ENCODE assay signal across 26 cellular contexts in genomic region chr2:99656938-99657337, GRCh38.
A peak's percentile ranks its signal among the peaks of the same experiment; 100 is the strongest.
DNase-seq lines count a peak whose midpoint lies in the region; ATAC-seq, FAIRE-seq and TF ChIP-seq lines count a peak whose summit lies in the region.
"Had no signal": no experiment of that assay in that cellular context is flagged by ENCODE, and none has a peak within 500 bp of the region (broad histone marks: within the 10 kb centered on the region; RNA-seq: fewer than 3 reads in every experiment).

No MANE protein-coding gene starts in this region.

- DNase-seq in NCI-H2227 (lab: John Stamatoyannopoulos, UW; ENCODE audit: unreplicated experiment) (peak; percentile 35), astrocyte (ENCODE audit: low read depth) (peak; percentile 49), left ventricle myocardium superior (no peak), thoracic aorta (ENCODE audit: low spot score) (no peak), AG08395 (ENCODE audit: low spot score) (no peak), GM19238 (ENCODE audit: insufficient read length, low spot score) (no peak), PC-9 (no peak)
- no peak for DNase-seq in stimulated activated CD4-positive, alpha-beta T cell treated with anti-CD3 and anti-CD28 coated beads, Interleukin-12 subunit alpha, Interleukin-12 subunit beta, amount 100 ng/mL, for 4 hours
- DNase-seq: activated CD8-positive, alpha-beta T cell treated with anti-CD3 and anti-CD28 coated beads for 36 hours; activated gamma-delta T cell treated with Interleukin-2 at 50 U/mL for 16 hours; activated T-cell treated with anti-CD3 and anti-CD28 coated beads for 4 hours; KG1; left lung; natural killer cell; NCI-H1048; NCI-H2029 treated with DMSO at 0.1 percent for 48 hours; NCI-H446; RPMI8226; testis had no signal

- BruUV-seq in PC-9 (replicated peaks; lab: Mats Ljungman, UMichigan): no TSS peak

- no peaks in the 10 kb centered on the region for H3K27me3 ChIP-seq in astrocyte (ENCODE audit: insufficient read depth, low read length)
- no peaks in the 10 kb centered on the region for H3K27me3 ChIP-seq in thoracic aorta (replicated peaks; ENCODE audit: insufficient read depth)
- H3K27me3 ChIP-seq in PC-9 (ENCODE audit: insufficient read depth, low read depth): peaks cover 90% of the 10 kb centered on the region
- H3K27me3 ChIP-seq: cardiac muscle cell, left lung, testis had no signal

- no peaks in the 10 kb centered on the region for H3K27me3 Mint-ChIP-seq in astrocyte (ENCODE audit: low read depth, unreplicated experiment)
- H3K27me3 Mint-ChIP-seq: activated CD8-positive, alpha-beta T cell treated with anti-CD3 and anti-CD28 coated beads for 36 hours; dendritic cell treated with granulocyte-macrophage colony-stimulating factor and Interleukin-4, amounts not matched to agents 40 ng/mL and 50 ng/mL, for 4 days had no signal

- H4K20me1 ChIP-seq in astrocyte (ENCODE audit: insufficient read depth, low read length) (no peaks in the 10 kb centered on the region), PC-9 (ENCODE audit: insufficient read depth) (no peaks in the 10 kb centered on the region; the same call in 1 of the 2 replicates)

- no peak overlapping the region for H3K9ac ChIP-seq in astrocyte (ENCODE audit: low read length)
- H3K9ac ChIP-seq: parathyroid adenoma had no signal

- H3K9me3 ChIP-seq in astrocyte (ENCODE audit: insufficient read depth, low read depth, low read length) (no peaks in the 10 kb centered on the region), thoracic aorta (no peaks in the 10 kb centered on the region), PC-9 (ENCODE audit: insufficient read depth, low read depth) (no peaks in the 10 kb centered on the region)
- H3K9me3 ChIP-seq: left lung, testis had no signal

- no peak for TF ChIP-seq CTCF in astrocyte (IDR thresholded peaks at IDR 0.05; ENCODE audit: insufficient read depth, low read depth, low read length)
- no peak for TF ChIP-seq CTCF in thoracic aorta (IDR thresholded peaks at IDR 0.05)
- no peak for TF ChIP-seq CTCF in PC-9 (conservative IDR thresholded peaks at IDR 0.05)

- H3K4me2 ChIP-seq in astrocyte (ENCODE audit: low read length): no peak overlapping the region
- no peak overlapping the region for H3K4me2 ChIP-seq in PC-9

- ATAC-seq in left ventricle myocardium superior (peak; percentile 75), thoracic aorta (ENCODE audit: insufficient number of reproducible peaks, low FRiP score, low read depth) (no peak)
- ATAC-seq: activated CD4-positive, CD25-positive, alpha-beta regulatory T cell treated with anti-CD3 and anti-CD28 coated beads, Interleukin-2, amount 50 U/mL, for 24 hours; activated CD8-positive, alpha-beta T cell treated with anti-CD3 and anti-CD28 coated beads for 36 hours; left lung; natural killer cell; stimulated activated effector memory CD8-positive, alpha-beta T cell treated with anti-CD3 and anti-CD28 coated beads, Interleukin-12 subunit alpha, Interleukin-12 subunit beta, amount 100 ng/mL, for 72 hours had no signal

- no peaks in the 10 kb centered on the region for H3F3A ChIP-seq in PC-9 (ENCODE audit: insufficient read depth, low read depth)

- CTCF ChIA-PET in PC-9 (lab: Charles Lee): no interaction called here

- H3K27ac Mint-ChIP-seq in astrocyte (ENCODE audit: unreplicated experiment): no peak overlapping the region
- H3K27ac Mint-ChIP-seq: activated CD8-positive, alpha-beta T cell treated with anti-CD3 and anti-CD28 coated beads for 36 hours; dendritic cell treated with granulocyte-macrophage colony-stimulating factor and Interleukin-4, amounts not matched to agents 40 ng/mL and 50 ng/mL, for 4 days; mesothelial cell of epicardium; natural killer cell; stimulated activated effector memory CD8-positive, alpha-beta T cell treated with anti-CD3 and anti-CD28 coated beads, Interleukin-12 subunit alpha, Interleukin-12 subunit beta, amount 100 ng/mL, for 72 hours had no signal

- H3K79me2 ChIP-seq in astrocyte (ENCODE audit: insufficient read depth, low read length) (no peaks in the 10 kb centered on the region), PC-9 (ENCODE audit: low read depth) (no peaks in the 10 kb centered on the region)
- H3K79me2 ChIP-seq: parathyroid adenoma had no signal

- intact Hi-C loops in left ventricle myocardium superior (cut with micrococcal nuclease) (no loop called here), PC-9 (cut with micrococcal nuclease; ENCODE audit: unreplicated experiment) (no loop called here)

- H3K9me2 ChIP-seq in PC-9 (ENCODE audit: insufficient read depth): no peaks in the 10 kb centered on the region; the same call in none of the 2 replicates

- POLR2A ChIA-PET in PC-9 (lab: Charles Lee; ENCODE audit: unreplicated experiment): no interaction called here

- peaks cover 13% of the 10 kb centered on the region for H3K4me1 Mint-ChIP-seq in astrocyte (ENCODE audit: low read depth, unreplicated experiment)
- H3K4me1 Mint-ChIP-seq: mesothelial cell of epicardium; natural killer cell; stimulated activated effector memory CD8-positive, alpha-beta T cell treated with anti-CD3 and anti-CD28 coated beads, Interleukin-12 subunit alpha, Interleukin-12 subunit beta, amount 100 ng/mL, for 72 hours had no signal

- H3K27ac ChIP-seq in astrocyte (ENCODE audit: low read depth, low read length): no peak overlapping the region
- peak overlapping the region; percentile 28 to 46 for H3K27ac ChIP-seq in thoracic aorta
- no peak overlapping the region for H3K27ac ChIP-seq in PC-9
- H3K27ac ChIP-seq: cardiac muscle cell, left lung, parathyroid adenoma, testis had no signal

- H2AFZ ChIP-seq in astrocyte (ENCODE audit: low read depth, low read length) (no peak overlapping the region), PC-9 (no peak overlapping the region)
- H2AFZ ChIP-seq: parathyroid adenoma had no signal

- no peak for FAIRE-seq in astrocyte (lab: Jason Lieb, UNC)
- FAIRE-seq: GM12892 had no signal

- H3K4me3 ChIP-seq in astrocyte (ENCODE audit: insufficient read depth, low read depth, low read length) (no peak overlapping the region), thoracic aorta (no peak overlapping the region), PC-9 (no peak overlapping the region)
- H3K4me3 ChIP-seq: cardiac muscle cell, left lung, testis had no signal

- H3K9me3 Mint-ChIP-seq in astrocyte (ENCODE audit: unreplicated experiment): peaks cover 2% of the 10 kb centered on the region
- H3K9me3 Mint-ChIP-seq: activated CD8-positive, alpha-beta T cell treated with anti-CD3 and anti-CD28 coated beads for 36 hours; dendritic cell treated with granulocyte-macrophage colony-stimulating factor and Interleukin-4, amounts not matched to agents 40 ng/mL and 50 ng/mL, for 4 days; mesothelial cell of epicardium; natural killer cell; stimulated activated effector memory CD8-positive, alpha-beta T cell treated with anti-CD3 and anti-CD28 coated beads, Interleukin-12 subunit alpha, Interleukin-12 subunit beta, amount 100 ng/mL, for 72 hours had no signal

- peaks cover 10% of the 10 kb centered on the region for H3K4me1 ChIP-seq in astrocyte (ENCODE audit: insufficient read depth, low read length)
- peaks cover 14 to 46% of the 10 kb centered on the region in 2 donors for H3K4me1 ChIP-seq in thoracic aorta (ENCODE audit: control insufficient read depth in 1 of 2, low read depth in 2 of 2)
- no peaks in the 10 kb centered on the region for H3K4me1 ChIP-seq in PC-9 (replicated peaks; ENCODE audit: insufficient read depth)
- H3K4me1 ChIP-seq: left lung, testis had no signal

- H3K36me3 Mint-ChIP-seq in astrocyte (ENCODE audit: low read depth, unreplicated experiment): peaks cover 8% of the 10 kb centered on the region
- H3K36me3 Mint-ChIP-seq: mesothelial cell of epicardium; natural killer cell; stimulated activated effector memory CD8-positive, alpha-beta T cell treated with anti-CD3 and anti-CD28 coated beads, Interleukin-12 subunit alpha, Interleukin-12 subunit beta, amount 100 ng/mL, for 72 hours had no signal

- H3K4me3 Mint-ChIP-seq in astrocyte (ENCODE audit: unreplicated experiment): no peak overlapping the region
- H3K4me3 Mint-ChIP-seq: activated CD8-positive, alpha-beta T cell treated with anti-CD3 and anti-CD28 coated beads for 36 hours; dendritic cell treated with granulocyte-macrophage colony-stimulating factor and Interleukin-4, amounts not matched to agents 40 ng/mL and 50 ng/mL, for 4 days; mesothelial cell of epicardium; natural killer cell; stimulated activated effector memory CD8-positive, alpha-beta T cell treated with anti-CD3 and anti-CD28 coated beads, Interleukin-12 subunit alpha, Interleukin-12 subunit beta, amount 100 ng/mL, for 72 hours had no signal

- H3K36me3 ChIP-seq in astrocyte (ENCODE audit: insufficient read depth, low read length) (no peaks in the 10 kb centered on the region), thoracic aorta (no peaks in the 10 kb centered on the region), PC-9 (ENCODE audit: low read depth) (no peaks in the 10 kb centered on the region)
- H3K36me3 ChIP-seq: cardiac muscle cell, left lung had no signal

Comparison
In these comparisons a context has a peak if more than half of its experiments do, and no peak if none do; other contexts are left out.
1. DNase-seq: peak in NCI-H2227 (single experiment) and astrocyte (single experiment); none in left ventricle myocardium superior (single experiment), thoracic aorta (single experiment), AG08395 (single experiment), GM19238 (single experiment), PC-9 (0 of 2) and stimulated activated CD4-positive, alpha-beta T cell treated with anti-CD3 and anti-CD28 coated beads, Interleukin-12 subunit alpha, Interleukin-12 subunit beta, amount 100 ng/mL, for 4 hours (single experiment).
2. H3K27ac ChIP-seq: peak in thoracic aorta (2 of 2); none in astrocyte (single experiment) and PC-9 (single experiment).